ENCODE assay signal across 2 cellular contexts in the genomic region with DNA sequence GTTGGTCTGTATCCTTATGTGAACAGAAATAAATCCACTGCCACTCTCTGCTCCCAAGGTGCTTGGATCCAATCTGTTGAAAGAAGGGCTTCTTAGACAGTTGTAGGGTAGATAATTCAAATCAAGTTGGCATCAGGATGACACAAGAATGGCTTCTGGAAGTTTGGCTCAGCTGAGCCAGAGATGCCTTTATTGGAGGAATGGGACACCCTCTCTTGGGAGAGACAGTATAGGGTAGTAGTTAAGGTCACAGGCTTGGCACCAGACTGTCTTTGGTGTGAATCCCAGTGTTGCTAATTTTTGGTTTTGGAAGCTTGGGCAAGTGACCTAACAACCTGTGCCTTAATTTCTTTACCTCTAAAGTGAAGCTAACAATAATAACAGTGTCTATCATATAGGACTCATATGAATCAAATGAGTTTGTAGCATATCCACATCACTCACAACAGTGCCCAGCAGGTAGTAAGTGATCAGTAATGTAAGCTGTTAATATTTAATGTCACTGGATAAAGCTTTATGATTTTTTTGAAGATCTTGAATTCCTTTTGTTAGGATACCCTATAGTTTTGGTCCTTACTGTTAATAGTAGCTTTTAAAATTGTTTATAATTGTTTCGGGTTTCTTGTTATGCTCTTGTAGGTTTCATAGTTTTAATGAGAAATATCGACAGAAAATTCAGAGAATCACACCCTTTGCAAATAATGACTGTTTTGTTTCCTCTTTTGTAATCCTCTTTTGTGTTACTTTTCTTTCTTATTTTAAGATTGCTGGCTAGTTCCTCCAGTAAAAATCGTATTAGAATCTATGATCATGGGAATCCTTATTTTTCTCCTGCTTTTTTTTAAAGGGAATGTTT.
TF ChIP-seq lines count a peak whose summit lies in the region.

No MANE protein-coding gene starts in this region.

TF ChIP-seq in IMR-90, 13 proteins besides CTCF, POLR2A, EP300 and RAD21:
- TF ChIP-seq BHLHE40 (IDR thresholded peaks at IDR 0.05; ENCODE audit: low read depth, low read length) (no peak), SMC3 (IDR thresholded peaks at IDR 0.05; ENCODE audit: low read depth, low read length) (no peak), CHD1 (IDR thresholded peaks at IDR 0.05; ENCODE audit: low read depth, low read length) (no peak), MAFK (IDR thresholded peaks at IDR 0.05; ENCODE audit: low read depth, low read length) (no peak), RFX5 (IDR thresholded peaks at IDR 0.05; ENCODE audit: low read depth, low read length) (no peak), CEBPB (IDR thresholded peaks at IDR 0.05; ENCODE audit: low read depth, low read length) (no peak), RCOR1 (IDR thresholded peaks at IDR 0.05; ENCODE audit: insufficient replicate concordance, low read length) (no peak), MXI1 (IDR thresholded peaks at IDR 0.05; ENCODE audit: borderline replicate concordance, low read depth, low read length) (no peak)
- TF ChIP-seq, protein P1, sequence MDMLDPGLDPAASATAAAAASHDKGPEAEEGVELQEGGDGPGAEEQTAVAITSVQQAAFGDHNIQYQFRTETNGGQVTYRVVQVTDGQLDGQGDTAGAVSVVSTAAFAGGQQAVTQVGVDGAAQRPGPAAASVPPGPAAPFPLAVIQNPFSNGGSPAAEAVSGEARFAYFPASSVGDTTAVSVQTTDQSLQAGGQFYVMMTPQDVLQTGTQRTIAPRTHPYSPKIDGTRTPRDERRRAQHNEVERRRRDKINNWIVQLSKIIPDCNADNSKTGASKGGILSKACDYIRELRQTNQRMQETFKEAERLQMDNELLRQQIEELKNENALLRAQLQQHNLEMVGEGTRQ (IDR thresholded peaks at IDR 0.05; ENCODE audit: low read depth, low read length), result no peak
- TF ChIP-seq, protein P2, sequence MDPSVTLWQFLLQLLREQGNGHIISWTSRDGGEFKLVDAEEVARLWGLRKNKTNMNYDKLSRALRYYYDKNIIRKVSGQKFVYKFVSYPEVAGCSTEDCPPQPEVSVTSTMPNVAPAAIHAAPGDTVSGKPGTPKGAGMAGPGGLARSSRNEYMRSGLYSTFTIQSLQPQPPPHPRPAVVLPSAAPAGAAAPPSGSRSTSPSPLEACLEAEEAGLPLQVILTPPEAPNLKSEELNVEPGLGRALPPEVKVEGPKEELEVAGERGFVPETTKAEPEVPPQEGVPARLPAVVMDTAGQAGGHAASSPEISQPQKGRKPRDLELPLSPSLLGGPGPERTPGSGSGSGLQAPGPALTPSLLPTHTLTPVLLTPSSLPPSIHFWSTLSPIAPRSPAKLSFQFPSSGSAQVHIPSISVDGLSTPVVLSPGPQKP (IDR thresholded peaks at IDR 0.05; ENCODE audit: borderline replicate concordance, low read depth, low read length), result no peak

TF ChIP-seq in K562, 482 proteins besides CTCF, POLR2A, EP300 and RAD21:
- TF ChIP-seq GTF2A2 (tag; IDR thresholded peaks at IDR 0.05) (no peak), STAT5A (IDR thresholded peaks at IDR 0.05; ENCODE audit: borderline replicate concordance, low read length) (no peak), ZBTB17 (CRISPR knock-in tag; IDR thresholded peaks at IDR 0.05) (no peak), SPI1 (IDR thresholded peaks at IDR 0.05; ENCODE audit: borderline replicate concordance, low read depth, low read length) (no peak), ZNF780A (CRISPR knock-in tag; IDR thresholded peaks at IDR 0.05) (no peak), PCBP1 (IDR thresholded peaks at IDR 0.05; ENCODE audit: low read depth, low read length, poor library complexity, severe bottlenecking) (no peak)
